In genomic region chr6:89859744-89860143, GRCh38 we compare ENCODE assay signal across 15 cellular contexts. TPM values are rescaled to one million over a fixed set of nuclear protein-coding genes. Genes with fewer than 3 reads are reported as not detected.
DNase-seq lines count a peak whose midpoint lies in the region; ATAC-seq and TF ChIP-seq lines count a peak whose summit lies in the region.
"Had no signal": no experiment of that assay in that cellular context is flagged by ENCODE, and none has a peak within 500 bp of the region (broad histone marks: within the 10 kb centered on the region; RNA-seq: fewer than 3 reads in every experiment).

No MANE protein-coding gene starts in this region.

- peak overlapping the region; percentile 63 for H3K27ac Mint-ChIP-seq in activated naive CD8-positive, alpha-beta T cell treated with anti-CD3 and anti-CD28 coated beads, Interleukin-2, amount 10 ng/mL, durations not matched to agents 7 days and 5 days
- no peak overlapping the region for H3K27ac Mint-ChIP-seq in activated naive CD8-positive, alpha-beta T cell treated with anti-CD3 and anti-CD28 coated beads for 36 hours
- peak overlapping the region in 4 of 9 donors; percentile 11 to 86 (median 53) for H3K27ac Mint-ChIP-seq in naive thymus-derived CD4-positive, alpha-beta T cell

- H3K4me3 Mint-ChIP-seq in activated naive CD8-positive, alpha-beta T cell treated with anti-CD3 and anti-CD28 coated beads, Interleukin-2, amount 10 ng/mL, durations not matched to agents 7 days and 5 days, result no peak overlapping the region
- no peak overlapping the region for H3K4me3 Mint-ChIP-seq in activated naive CD8-positive, alpha-beta T cell treated with anti-CD3 and anti-CD28 coated beads for 36 hours
- peak overlapping the region in 1 of 10 donors; percentile 71 for H3K4me3 Mint-ChIP-seq in naive thymus-derived CD4-positive, alpha-beta T cell

- no peaks in the 10 kb centered on the region for H3K27me3 Mint-ChIP-seq in activated naive CD8-positive, alpha-beta T cell treated with anti-CD3 and anti-CD28 coated beads, Interleukin-2, amount 10 ng/mL, durations not matched to agents 7 days and 5 days
- H3K27me3 Mint-ChIP-seq in activated naive CD8-positive, alpha-beta T cell treated with anti-CD3 and anti-CD28 coated beads for 36 hours, result no peaks in the 10 kb centered on the region
- H3K27me3 Mint-ChIP-seq in naive thymus-derived CD4-positive, alpha-beta T cell, result no peaks in the 10 kb centered on the region

- intact Hi-C loops in naive thymus-derived CD4-positive, alpha-beta T cell (cut with micrococcal nuclease), result no loop called here
- intact Hi-C loops in ascending aorta (cut with DNase I), result no loop called here

- no peak overlapping the region for H3K27ac ChIP-seq in naive thymus-derived CD4-positive, alpha-beta T cell (ENCODE audit: low read depth, low read length)
- no peak overlapping the region for H3K27ac ChIP-seq in ascending aorta
- H3K27ac ChIP-seq: hepatocyte had no signal

- H3K9me3 ChIP-seq in naive thymus-derived CD4-positive, alpha-beta T cell (ENCODE audit: control insufficient read depth in 2 of 3, low read length in 3 of 3), result no peaks in the 10 kb centered on the region
- no peaks in the 10 kb centered on the region for H3K9me3 ChIP-seq in ascending aorta

- ATAC-seq in activated naive CD8-positive, alpha-beta T cell treated with anti-CD3 and anti-CD28 coated beads, Interleukin-2, amount 10 ng/mL, durations not matched to agents 7 days and 5 days (ENCODE audit: low read depth), result peak; percentile 36
- ATAC-seq in GM21529 (IDR thresholded peaks at IDR 0.05; ENCODE audit: unreplicated experiment) (peak; percentile 65), HG03280 (IDR thresholded peaks at IDR 0.05; ENCODE audit: unreplicated experiment) (peak; percentile 50)
- ATAC-seq in naive thymus-derived CD4-positive, alpha-beta T cell, result no peak

- no peaks in the 10 kb centered on the region for H3K4me1 ChIP-seq in naive thymus-derived CD4-positive, alpha-beta T cell (ENCODE audit: control insufficient read depth in 2 of 2, insufficient read depth in 2 of 2, low read length in 2 of 2)
- H3K4me1 ChIP-seq in ascending aorta, result no peaks in the 10 kb centered on the region

- peaks cover 2% of the 10 kb centered on the region for H3K9me3 Mint-ChIP-seq in activated naive CD8-positive, alpha-beta T cell treated with anti-CD3 and anti-CD28 coated beads, Interleukin-2, amount 10 ng/mL, durations not matched to agents 7 days and 5 days
- no peaks in the 10 kb centered on the region for H3K9me3 Mint-ChIP-seq in activated naive CD8-positive, alpha-beta T cell treated with anti-CD3 and anti-CD28 coated beads for 36 hours
- peaks cover 0 to 14% (median 0%) of the 10 kb centered on the region in 11 donors for H3K9me3 Mint-ChIP-seq in naive thymus-derived CD4-positive, alpha-beta T cell

- TF ChIP-seq CTCF in ascending aorta (IDR thresholded peaks at IDR 0.05), result no peak

- peaks cover 8 to 72% (median 21%) of the 10 kb centered on the region in 3 experiments for H3K36me3 ChIP-seq in naive thymus-derived CD4-positive, alpha-beta T cell (ENCODE audit: control insufficient read depth in 2 of 3, insufficient read depth in 3 of 3, low read length in 3 of 3)
- peaks cover 52 to 94% of the 10 kb centered on the region in 2 donors for H3K36me3 ChIP-seq in ascending aorta

- no peak overlapping the region for H3K4me3 ChIP-seq in naive thymus-derived CD4-positive, alpha-beta T cell (ENCODE audit: low read length)
- no peak overlapping the region for H3K4me3 ChIP-seq in ascending aorta
- H3K4me3 ChIP-seq: hepatocyte had no signal

- peaks cover 61% of the 10 kb centered on the region for H3K36me3 Mint-ChIP-seq in activated naive CD8-positive, alpha-beta T cell treated with anti-CD3 and anti-CD28 coated beads, Interleukin-2, amount 10 ng/mL, durations not matched to agents 7 days and 5 days
- H3K36me3 Mint-ChIP-seq in activated naive CD8-positive, alpha-beta T cell treated with anti-CD3 and anti-CD28 coated beads for 36 hours, result peaks cover 50% of the 10 kb centered on the region
- H3K36me3 Mint-ChIP-seq in naive thymus-derived CD4-positive, alpha-beta T cell, result peaks cover 21 to 60% (median 49%) of the 10 kb centered on the region in 5 donors

- no peaks in the 10 kb centered on the region for H3K27me3 ChIP-seq in naive thymus-derived CD4-positive, alpha-beta T cell (ENCODE audit: control insufficient read depth in 2 of 2, insufficient read depth in 2 of 2, low read length in 2 of 2)
- no peaks in the 10 kb centered on the region for H3K27me3 ChIP-seq in ascending aorta
- H3K27me3 ChIP-seq: hepatocyte had no signal

- no peak for DNase-seq in activated naive CD8-positive, alpha-beta T cell treated with anti-CD3 and anti-CD28 coated beads, Interleukin-2, amount 10 ng/mL, durations not matched to agents 7 days and 5 days
- no peak for DNase-seq in activated naive CD8-positive, alpha-beta T cell treated with anti-CD3 and anti-CD28 coated beads for 36 hours
- DNase-seq in stimulated activated CD8-positive, alpha-beta memory T cell treated with anti-CD3 and anti-CD28 coated beads, Interleukin-4, amount 100 ng/mL, for 48 hours, result peak; percentile 31
- no peak for DNase-seq in HEK293T (ENCODE audit: extremely low spot score)
- DNase-seq in naive thymus-derived CD4-positive, alpha-beta T cell, result no peak
- DNase-seq in ascending aorta (ENCODE audit: low spot score in 2 of 2), result no peak
- DNase-seq: mesenchymal stem cell; NCI-H1105 treated with DMSO at 0.1 percent for 48 hours; stimulated activated CD4-positive, alpha-beta T cell treated with anti-CD3 and anti-CD28 coated beads, Interleukin-2, amount 100 ng/mL, for 24 hours had no signal

- POLR2A ChIA-PET in activated naive CD8-positive, alpha-beta T cell treated with anti-CD3 and anti-CD28 coated beads, Interleukin-2, amount 10 ng/mL, durations not matched to agents 7 days and 5 days (lab: Charles Lee), result no interaction called here
- POLR2A ChIA-PET in HEK293T (lab: Yijun Ruan, JAX), result no interaction called here
- POLR2A ChIA-PET in naive thymus-derived CD4-positive, alpha-beta T cell (lab: Charles Lee), result no interaction called here

- H3K4me1 Mint-ChIP-seq in activated naive CD8-positive, alpha-beta T cell treated with anti-CD3 and anti-CD28 coated beads, Interleukin-2, amount 10 ng/mL, durations not matched to agents 7 days and 5 days, result peaks cover 13% of the 10 kb centered on the region
- peaks cover 6% of the 10 kb centered on the region for H3K4me1 Mint-ChIP-seq in activated naive CD8-positive, alpha-beta T cell treated with anti-CD3 and anti-CD28 coated beads for 36 hours
- peaks cover 0 to 22% (median 6%) of the 10 kb centered on the region in 7 donors for H3K4me1 Mint-ChIP-seq in naive thymus-derived CD4-positive, alpha-beta T cell

- CTCF ChIA-PET in HEK293T (lab: Yijun Ruan, JAX), result no interaction called here
- CTCF ChIA-PET in naive thymus-derived CD4-positive, alpha-beta T cell (lab: Charles Lee), result interaction anchor here (0.7 kb wide), 1 partner anchor 152 kb away, joined by 4 read pairs; no protein-coding TSS in a partner anchor

TF ChIP-seq in HEK293T, 16 proteins besides CTCF, POLR2A, EP300 and RAD21:
- TF ChIP-seq L3MBTL2 (conservative IDR thresholded peaks at IDR 0.05) (no peak), CTBP1 (IDR thresholded peaks at IDR 0.05; ENCODE audit: borderline replicate concordance) (no peak), SUZ12 (IDR thresholded peaks at IDR 0.05) (no peak), PKNOX1 (IDR thresholded peaks at IDR 0.05) (no peak), ELF4 (IDR thresholded peaks at IDR 0.05) (no peak), ARNT (IDR thresholded peaks at IDR 0.05) (no peak), LEF1 (IDR thresholded peaks at IDR 0.05; ENCODE audit: borderline replicate concordance) (no peak), HDGF (IDR thresholded peaks at IDR 0.05; ENCODE audit: borderline replicate concordance) (no peak), FOXA1 (IDR thresholded peaks at IDR 0.05) (no peak), NFRKB (IDR thresholded peaks at IDR 0.05) (no peak), TARDBP (IDR thresholded peaks at IDR 0.05) (no peak), BHLHE40 (IDR thresholded peaks at IDR 0.05; ENCODE audit: borderline replicate concordance) (no peak), ZNF384 (IDR thresholded peaks at IDR 0.05) (no peak), SP1 (IDR thresholded peaks at IDR 0.05) (no peak), FOXM1 (IDR thresholded peaks at IDR 0.05; ENCODE audit: borderline replicate concordance) (no peak), FOXK2 (IDR thresholded peaks at IDR 0.05) (no peak)

RNA-seq across cellular contexts. Expression of gene CASP8AP2, which starts 30.1 kb away (rescaled TPM):
- total RNA-seq in activated naive CD8-positive, alpha-beta T cell treated with anti-CD3 and anti-CD28 coated beads, Interleukin-2, amount 10 ng/mL, durations not matched to agents 7 days and 5 days, result 10 to 100 TPM; 49.1 TPM
- total RNA-seq in activated naive CD8-positive, alpha-beta T cell treated with anti-CD3 and anti-CD28 coated beads for 36 hours, result 10 to 100 TPM; 33.3 to 33.9 TPM
- 10 to 100 TPM; 21.2 to 44.8 (median 34.5) TPM for total RNA-seq in naive thymus-derived CD4-positive, alpha-beta T cell
- polyA plus RNA-seq in naive thymus-derived CD4-positive, alpha-beta T cell, result 10 to 100 TPM; 43.2 to 51.0 TPM
- 6.7 TPM for total RNA-seq in ascending aorta

RNA-seq across cellular contexts. Expression of gene GJA10, which starts 34.5 kb away (rescaled TPM):
- not detected for total RNA-seq in activated naive CD8-positive, alpha-beta T cell treated with anti-CD3 and anti-CD28 coated beads, Interleukin-2, amount 10 ng/mL, durations not matched to agents 7 days and 5 days
- total RNA-seq in activated naive CD8-positive, alpha-beta T cell treated with anti-CD3 and anti-CD28 coated beads for 36 hours, result not detected
- under 1 TPM in 1 of 5 experiments, not detected in 4; 0.15 TPM for total RNA-seq in naive thymus-derived CD4-positive, alpha-beta T cell
- polyA plus RNA-seq in naive thymus-derived CD4-positive, alpha-beta T cell, result not detected
- not detected for total RNA-seq in ascending aorta
- total RNA-seq: activated CD8-positive, alpha-beta memory T cell treated with anti-CD3 and anti-CD28 coated beads for 36 hours; hepatocyte; posterior vena cava; subcutaneous adipose tissue had no signal
- polyA plus RNA-seq: hepatocyte had no signal

RNA-seq across cellular contexts. Expression of gene MDN1, which starts 40.1 kb away (rescaled TPM):
- 10 to 100 TPM; 57.7 to 58.2 TPM for total RNA-seq in activated naive CD8-positive, alpha-beta T cell treated with anti-CD3 and anti-CD28 coated beads, Interleukin-2, amount 10 ng/mL, durations not matched to agents 7 days and 5 days
- 10 to 100 TPM; 64.4 to 66.8 TPM for total RNA-seq in activated naive CD8-positive, alpha-beta T cell treated with anti-CD3 and anti-CD28 coated beads for 36 hours
- total RNA-seq in naive thymus-derived CD4-positive, alpha-beta T cell, result 10 to 100 TPM; 54.9 to 66.1 (median 63.0) TPM
- 10 to 100 TPM in 1 of 2 donors, 1 to 10 TPM in 1; 8.2 to 10.0 TPM for polyA plus RNA-seq in naive thymus-derived CD4-positive, alpha-beta T cell
- total RNA-seq in ascending aorta, result 12.2 TPM
